22 cellular contexts compared by ENCODE assay signal in genomic region chr2:164625378-164625971, GRCh38. TPM values are rescaled to one million over a fixed set of nuclear protein-coding genes. Genes with fewer than 3 reads are reported as not detected.
DNase-seq lines count a peak whose midpoint lies in the region; ATAC-seq and TF ChIP-seq lines count a peak whose summit lies in the region.
"Had no signal": no experiment of that assay in that cellular context is flagged by ENCODE, and none has a peak within 500 bp of the region (broad histone marks: within the 10 kb centered on the region; RNA-seq: fewer than 3 reads in every experiment).

No MANE protein-coding gene starts in this region.

- DNase-seq in Daoy (ENCODE audit: low read depth) = peak; percentile 51
- peak; percentile 26 for DNase-seq in M059J (ENCODE audit: low read depth)
- peak; percentile 19 for DNase-seq in dermis blood vessel endothelial cell
- DNase-seq in neural crest cell (ENCODE audit: low read depth, low spot score) = no peak
- DNase-seq in D341Med (ENCODE audit: low spot score) = no peak
- DNase-seq in NCI-H146 treated with DMSO at 0.1 percent for 48 hours (lab: John Stamatoyannopoulos, UW; ENCODE audit: unreplicated experiment) = no peak
- DNase-seq: activated naive CD8-positive, alpha-beta T cell treated with anti-CD3 and anti-CD28 coated beads, Interleukin-2, amount 50 U/mL, for 24 hours; cerebellar nuclear complex; endodermal cell; KBM-7; left ventricle myocardium superior; NCI-H1436; NK-92 treated with Interleukin-12 subunit alpha and Interleukin-12 subunit beta, amount 100 ng/mL, for 24 hours; SHP77; stimulated activated CD4-positive, alpha-beta T cell treated with anti-CD3 and anti-CD28 coated beads, Interleukin-4, amount 100 ng/mL, for 4 hours; stimulated activated CD8-positive, alpha-beta memory T cell treated with anti-CD3 and anti-CD28 coated beads, Interleukin-4, amount 100 ng/mL, for 48 hours had no signal

- H3K27me3 Mint-ChIP-seq in neural crest cell (ENCODE audit: low read depth) = peaks cover 27% of the 10 kb centered on the region

- no peaks in the 10 kb centered on the region for H3K9me3 Mint-ChIP-seq in neural crest cell
- H3K9me3 Mint-ChIP-seq: activated naive CD8-positive, alpha-beta T cell treated with anti-CD3 and anti-CD28 coated beads, Interleukin-2, amount 50 U/mL, for 24 hours; endodermal cell had no signal

- peaks cover 3% of the 10 kb centered on the region for H3K4me1 Mint-ChIP-seq in neural crest cell
- H3K4me1 Mint-ChIP-seq: activated T-helper 17 cell treated with anti-CD3 and anti-CD28 coated beads, Interleukin-2, amount 50 U/mL, for 72 hours had no signal

- peak overlapping the region; percentile 53 for H3K4me3 Mint-ChIP-seq in neural crest cell
- H3K4me3 Mint-ChIP-seq: activated naive CD8-positive, alpha-beta T cell treated with anti-CD3 and anti-CD28 coated beads, Interleukin-2, amount 50 U/mL, for 24 hours; activated T-helper 17 cell treated with anti-CD3 and anti-CD28 coated beads, Interleukin-2, amount 50 U/mL, for 72 hours; B cell; endodermal cell had no signal

- TF ChIP-seq CTCF in neural crest cell (conservative IDR thresholded peaks at IDR 0.05) = no peak

- ATAC-seq in HG03378 (IDR thresholded peaks at IDR 0.05; ENCODE audit: unreplicated experiment) (no peak), GM21423 (IDR thresholded peaks at IDR 0.05; ENCODE audit: unreplicated experiment) (no peak)
- ATAC-seq: activated naive CD8-positive, alpha-beta T cell treated with anti-CD3 and anti-CD28 coated beads, Interleukin-2, amount 50 U/mL, for 24 hours; activated T-helper 17 cell treated with anti-CD3 and anti-CD28 coated beads, Interleukin-2, amount 50 U/mL, for 72 hours; gastroesophageal sphincter; left ventricle myocardium superior had no signal

- no peaks in the 10 kb centered on the region for H3K36me3 Mint-ChIP-seq in neural crest cell (ENCODE audit: low read depth)

- no peak overlapping the region for H3K27ac Mint-ChIP-seq in neural crest cell (ENCODE audit: unreplicated experiment)
- H3K27ac Mint-ChIP-seq: activated naive CD8-positive, alpha-beta T cell treated with anti-CD3 and anti-CD28 coated beads, Interleukin-2, amount 50 U/mL, for 24 hours; activated T-helper 17 cell treated with anti-CD3 and anti-CD28 coated beads, Interleukin-2, amount 50 U/mL, for 72 hours; B cell; endodermal cell had no signal

RNA-seq across cellular contexts. Expression of gene GRB14, which starts 4.2 kb away (rescaled TPM):
- total RNA-seq in Daoy (2014; rRNA removed; shearing (Covaris generic)) = 0.48 and 2.9 TPM in 2 replicates
- 0.15 TPM in 1 of 2 replicates, not detected in the other for total RNA-seq in M059J (2014; rRNA removed; shearing (Covaris generic))
- total RNA-seq in dermis blood vessel endothelial cell (0.51 and 2.3 TPM in 2 replicates), neural crest cell (0.82 and 0.93 TPM in 2 replicates)
- total RNA-seq: activated T-helper 17 cell treated with anti-CD3 and anti-CD28 coated beads, Interleukin-2, amount 50 U/mL, for 72 hours; B cell; T-helper 1 cell treated with Interleukin-12 subunit alpha and Interleukin-12 subunit beta and Interleukin-4 antibody, amounts not matched to agents 30 ng/mL and 1 ng/mL, for 36 hours had no signal

Comparison
In these comparisons a context has a peak if more than half of its experiments do, and no peak if none do; other contexts are left out.
1. DNase-seq: peak in Daoy (single experiment), M059J (single experiment) and dermis blood vessel endothelial cell (single experiment); none in neural crest cell (single experiment), D341Med (single experiment) and NCI-H146 treated with DMSO at 0.1 percent for 48 hours (single experiment).